ENCODE assay signal across 8 cellular contexts in the genomic region with DNA sequence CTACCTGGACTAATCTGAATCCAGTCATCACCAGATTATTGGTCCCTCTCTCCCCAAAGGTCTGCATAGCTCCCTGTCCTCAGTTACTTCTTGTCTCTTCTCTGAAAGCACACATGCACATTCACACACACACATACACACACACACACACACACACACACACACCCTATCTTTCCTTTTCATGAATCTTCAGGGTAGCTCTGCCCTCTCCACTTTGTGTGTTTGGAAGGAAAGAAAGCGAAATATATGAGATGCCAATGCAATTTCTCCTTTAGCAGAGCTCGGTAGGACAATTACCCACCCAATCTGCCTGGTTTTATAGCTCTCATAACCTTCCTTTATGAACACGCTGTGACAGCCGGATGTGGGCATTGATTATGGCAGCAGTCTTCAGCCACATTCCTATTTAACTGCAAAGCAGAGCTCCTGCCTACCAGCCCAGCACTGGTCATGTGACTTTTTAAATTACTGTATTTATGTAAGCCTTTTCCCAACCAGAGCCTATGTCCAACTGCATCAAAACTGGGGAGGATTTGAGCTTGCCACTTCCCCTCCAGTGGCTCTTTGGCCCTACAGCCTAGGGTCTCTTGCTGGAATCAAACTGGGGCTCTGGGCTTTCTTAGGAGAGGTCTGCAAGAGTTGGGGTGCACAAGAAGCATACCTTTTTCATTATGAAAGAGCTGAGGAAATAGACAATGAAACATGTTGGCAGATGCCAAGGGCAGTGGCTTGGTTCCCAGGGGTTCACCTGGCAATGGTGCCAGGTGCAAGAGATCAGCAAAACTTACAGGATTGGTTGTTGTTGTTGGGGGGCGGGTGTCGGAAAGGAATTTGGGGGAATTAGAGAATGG. TPM values are rescaled to one million over a fixed set of nuclear protein-coding genes. Genes with fewer than 3 reads are reported as not detected.
A peak's percentile ranks its signal among the peaks of the same experiment; 100 is the strongest.
DNase-seq lines count a peak whose midpoint lies in the region; ATAC-seq and TF ChIP-seq lines count a peak whose summit lies in the region.

No MANE protein-coding gene starts in this region.

- H3K9ac ChIP-seq in stomach smooth muscle (ENCODE audit: low read length in 2 of 2): peak overlapping the region; percentile 73 to 87

- H3K27ac ChIP-seq in DOHH2 (ENCODE audit: low read depth, low read length) (0 out of 2 replicates have a peak overlapping the region, but pooled peaks have one; percentile 85), KOPT-K1 (ENCODE audit: low read depth, low read length, poor library complexity, severe bottlenecking) (peak overlapping the region; percentile 82), stomach smooth muscle (ENCODE audit: low read length) (peak overlapping the region; percentile 79)

- CTCF ChIA-PET in activated CD8-positive, alpha-beta T cell treated with anti-CD3 and anti-CD28 coated beads for 36 hours (lab: Charles Lee): interaction anchor here (0.8 to 3.2 kb wide), 9 partner anchors 10 to 693 kb away, joined by 3 to 11 read pairs (median 3); partner anchors contain the start of genes CTNNA1 and SIL1

- peaks cover 8% of the 10 kb centered on the region; the same call in 1 of the 2 replicates for H4K20me1 ChIP-seq in DOHH2 (ENCODE audit: control insufficient read depth, insufficient read depth, low read depth, low read length)

- H3K4me1 Mint-ChIP-seq in activated CD8-positive, alpha-beta T cell treated with anti-CD3 and anti-CD28 coated beads for 36 hours (ENCODE audit: low read depth): peaks cover 58% of the 10 kb centered on the region

- peaks cover 37% of the 10 kb centered on the region for H3K36me3 ChIP-seq in DOHH2 (ENCODE audit: control insufficient read depth, low read length)
- H3K36me3 ChIP-seq in KOPT-K1 (ENCODE audit: insufficient read depth, low read length): peaks cover 27% of the 10 kb centered on the region
- no peaks in the 10 kb centered on the region for H3K36me3 ChIP-seq in stomach smooth muscle (ENCODE audit: control insufficient read depth in 2 of 2, insufficient read depth in 2 of 2, low read length in 2 of 2)

- H3K4me1 ChIP-seq in DOHH2 (ENCODE audit: control insufficient read depth, low read length) (peaks cover 49% of the 10 kb centered on the region), stomach smooth muscle (ENCODE audit: control insufficient read depth, insufficient read depth, low read length) (peaks cover 39% of the 10 kb centered on the region)

- H3K4me3 ChIP-seq in DOHH2 (ENCODE audit: low read length): peak overlapping the region; percentile 81
- peak overlapping the region; percentile 72 to 92 for H3K4me3 ChIP-seq in stomach smooth muscle (ENCODE audit: low read length in 2 of 2)

- no peaks in the 10 kb centered on the region for H3K9me2 ChIP-seq in DOHH2 (replicated peaks; ENCODE audit: control insufficient read depth, low read length)

- H3K27me3 Mint-ChIP-seq in activated CD8-positive, alpha-beta T cell treated with anti-CD3 and anti-CD28 coated beads for 36 hours: peaks cover 2% of the 10 kb centered on the region

- 0 out of 2 replicates have a peak, but pooled peaks cover 4% of the 10 kb centered on the region for H3K27me3 ChIP-seq in DOHH2 (ENCODE audit: control insufficient read depth, low read length)
- H3K27me3 ChIP-seq in stomach smooth muscle (ENCODE audit: control insufficient read depth in 1 of 2, insufficient read depth in 2 of 2, low read length in 2 of 2): no peaks in the 10 kb centered on the region

- DNase-seq in activated CD8-positive, alpha-beta T cell treated with anti-CD3 and anti-CD28 coated beads for 36 hours: peak; percentile 67
- peak; percentile 64 for DNase-seq in glomerular visceral epithelial cell (ENCODE audit: extremely low spot score)
- no peak for DNase-seq in NCI-H226
- no peak for DNase-seq in activated CD4-positive, CD25-positive, alpha-beta regulatory T cell treated with anti-CD3 and anti-CD28 coated beads, Interleukin-2, amount 50 U/mL, for 72 hours

- H3K9me3 ChIP-seq in DOHH2 (ENCODE audit: control insufficient read depth, insufficient read depth, low read length) (no peaks in the 10 kb centered on the region), KOPT-K1 (ENCODE audit: insufficient read depth, low read length, poor library complexity, severe bottlenecking) (no peaks in the 10 kb centered on the region), stomach smooth muscle (ENCODE audit: control insufficient read depth in 2 of 2, low read length in 2 of 2) (no peaks in the 10 kb centered on the region)

- TF ChIP-seq CTCF in DOHH2 (IDR thresholded peaks at IDR 0.05; ENCODE audit: low read depth, low read length, poor library complexity, severe bottlenecking): no peak
- no peak for TF ChIP-seq CTCF in activated CD8-positive, alpha-beta T cell treated with anti-CD3 and anti-CD28 coated beads for 36 hours (IDR thresholded peaks at IDR 0.05)

- H3F3A ChIP-seq in DOHH2 (ENCODE audit: control insufficient read depth, insufficient read depth): peaks cover 31% of the 10 kb centered on the region

- H3K9me3 Mint-ChIP-seq in activated CD8-positive, alpha-beta T cell treated with anti-CD3 and anti-CD28 coated beads for 36 hours: no peaks in the 10 kb centered on the region

- intact Hi-C loops in activated CD8-positive, alpha-beta T cell treated with anti-CD3 and anti-CD28 coated beads for 36 hours (cut with micrococcal nuclease): no loop called here

- H3K4me3 Mint-ChIP-seq in activated CD8-positive, alpha-beta T cell treated with anti-CD3 and anti-CD28 coated beads for 36 hours: peak overlapping the region; percentile 97

- no peak for ATAC-seq in activated CD8-positive, alpha-beta T cell treated with anti-CD3 and anti-CD28 coated beads for 36 hours
- no peak for ATAC-seq in HG02610 (IDR thresholded peaks at IDR 0.05; ENCODE audit: unreplicated experiment)

- POLR2A ChIA-PET in activated CD8-positive, alpha-beta T cell treated with anti-CD3 and anti-CD28 coated beads for 36 hours (lab: Charles Lee): interaction anchor here (0.7 to 18.0 kb wide), 7 partner anchors 12 to 729 kb away, joined by 3 to 384 read pairs (median 3); partner anchors contain the start of genes ETF1, HSPA9 and MATR3

- peak overlapping the region; percentile 92 for H3K27ac Mint-ChIP-seq in activated CD8-positive, alpha-beta T cell treated with anti-CD3 and anti-CD28 coated beads for 36 hours

- H3K36me3 Mint-ChIP-seq in activated CD8-positive, alpha-beta T cell treated with anti-CD3 and anti-CD28 coated beads for 36 hours (ENCODE audit: low read depth): peaks cover 34% of the 10 kb centered on the region

- H3K4me2 ChIP-seq in DOHH2 (ENCODE audit: low read length): peak overlapping the region; percentile 96

- H3K79me2 ChIP-seq in DOHH2 (ENCODE audit: control insufficient read depth, low read length): peaks cover 47% of the 10 kb centered on the region

RNA-seq across cellular contexts. Expression of gene MATR3, which starts 20.8 kb away (rescaled TPM):
- 100 to 1,000 TPM; 181 to 209 TPM for total RNA-seq in activated CD8-positive, alpha-beta T cell treated with anti-CD3 and anti-CD28 coated beads for 36 hours

Comparison
In these comparisons a context has a peak if more than half of its experiments do, and no peak if none do; other contexts are left out.
1. DNase-seq: peak in activated CD8-positive, alpha-beta T cell treated with anti-CD3 and anti-CD28 coated beads for 36 hours (single experiment) and glomerular visceral epithelial cell (single experiment); none in NCI-H226 (single experiment) and activated CD4-positive, CD25-positive, alpha-beta regulatory T cell treated with anti-CD3 and anti-CD28 coated beads, Interleukin-2, amount 50 U/mL, for 72 hours (single experiment).
2. Peak in every context shown above with its lines, with median percentiles within 50 percentile points of each other: H3K27ac ChIP-seq.